ENCODE assay signal across 8 cellular contexts in the genomic region with DNA sequence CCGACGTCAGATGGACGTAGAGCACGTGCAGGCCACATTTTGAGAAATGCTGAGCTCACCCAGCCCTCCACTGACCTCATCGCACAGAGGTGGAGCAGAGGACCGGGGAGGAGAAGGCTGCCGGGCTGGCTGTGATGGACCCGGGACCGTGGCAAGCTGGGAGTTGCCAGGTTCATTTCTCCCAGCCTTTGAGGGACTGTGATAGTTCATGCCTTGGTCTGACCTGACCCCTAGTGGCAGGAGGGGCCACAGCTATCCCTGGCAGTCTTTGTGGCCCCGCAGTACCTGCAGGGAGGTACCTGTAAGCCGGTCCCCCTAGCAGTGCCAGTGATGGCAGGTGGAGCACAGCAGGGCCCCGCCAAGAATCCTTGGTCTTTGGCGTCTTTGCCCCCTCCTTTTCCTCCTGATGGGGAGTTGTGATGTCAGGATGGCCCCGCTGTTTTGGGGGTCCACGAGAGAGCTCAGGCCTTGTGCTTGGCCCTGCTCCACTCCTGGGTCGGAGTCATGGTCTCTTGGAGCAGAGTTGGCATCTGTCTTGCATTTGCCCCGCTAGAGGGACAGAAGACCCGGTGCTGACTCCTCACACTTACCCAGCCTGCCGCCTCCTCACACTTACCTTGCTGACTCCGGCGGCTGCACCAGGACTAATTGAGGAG. TPM values are rescaled to one million over a fixed set of nuclear protein-coding genes. Genes with fewer than 3 reads are reported as not detected.
A peak's percentile ranks its signal among the peaks of the same experiment; 100 is the strongest.
DNase-seq lines count a peak whose midpoint lies in the region; ATAC-seq lines count a peak whose summit lies in the region.

No MANE protein-coding gene starts in this region.

- peak; percentile 72 to 82 for ATAC-seq in activated CD4-positive, CD25-positive, alpha-beta regulatory T cell treated with anti-CD3 and anti-CD28 coated beads, Interleukin-2, amount 50 U/mL, for 24 hours
- ATAC-seq in central memory CD8-positive, alpha-beta T cell (replicated peaks; ENCODE audit: extremely low read depth, poor library complexity, severe bottlenecking), result peak; percentile 72
- ATAC-seq in left colon (peak; percentile 69), HG03196 (IDR thresholded peaks at IDR 0.05; ENCODE audit: unreplicated experiment) (no peak)

- DNase-seq in DMS53 (lab: John Stamatoyannopoulos, UW), result peak; percentile 65
- DNase-seq in DMS53 treated with DMSO at 0.1 percent for 48 hours (lab: John Stamatoyannopoulos, UW; ENCODE audit: unreplicated experiment), result no peak
- DNase-seq in NCI-H146 (lab: John Stamatoyannopoulos, UW), result peak; percentile 48
- DNase-seq in central memory CD8-positive, alpha-beta T cell (ENCODE audit: low spot score in 2 of 2), result no peak
- peak; percentile 36 to 63 for DNase-seq in left colon
- peak; percentile 34 to 46 for DNase-seq in stimulated activated CD4-positive, alpha-beta T cell treated with anti-CD3 and anti-CD28 coated beads, Interleukin-4, amount 100 ng/mL, for 48 hours (ENCODE audit: low read depth in 2 of 2)

- intact Hi-C loops in left colon (cut with DNase I, micrococcal nuclease), result loop anchor here in 1 of 2 donors (5.0 kb wide), 2 partner anchors 166 to 181 kb away; no protein-coding TSS in a partner anchor

- H3K27me3 Mint-ChIP-seq in central memory CD8-positive, alpha-beta T cell, result no peaks in the 10 kb centered on the region

- no peaks in the 10 kb centered on the region for H3K4me1 Mint-ChIP-seq in central memory CD8-positive, alpha-beta T cell

- peak overlapping the region; percentile 38 for H3K27ac Mint-ChIP-seq in central memory CD8-positive, alpha-beta T cell (ENCODE audit: low read depth)

- H3K36me3 Mint-ChIP-seq in central memory CD8-positive, alpha-beta T cell (ENCODE audit: insufficient read depth), result peaks cover 52% of the 10 kb centered on the region

- H3K4me3 Mint-ChIP-seq in central memory CD8-positive, alpha-beta T cell, result no peak overlapping the region

- H3K9me3 Mint-ChIP-seq in central memory CD8-positive, alpha-beta T cell, result no peaks in the 10 kb centered on the region

RNA-seq across cellular contexts. Expression of gene OR1D5, which starts 50.4 kb away (rescaled TPM):
- not detected for total RNA-seq in left colon

Comparison
In these comparisons a context has a peak if more than half of its experiments do, and no peak if none do; other contexts are left out.
1. DNase-seq: peak in DMS53 (single experiment), NCI-H146 (single experiment), left colon (2 of 2) and stimulated activated CD4-positive, alpha-beta T cell treated with anti-CD3 and anti-CD28 coated beads, Interleukin-4, amount 100 ng/mL, for 48 hours (2 of 2); none in DMS53 treated with DMSO at 0.1 percent for 48 hours (single experiment) and central memory CD8-positive, alpha-beta T cell (0 of 2).